In the genomic region with DNA sequence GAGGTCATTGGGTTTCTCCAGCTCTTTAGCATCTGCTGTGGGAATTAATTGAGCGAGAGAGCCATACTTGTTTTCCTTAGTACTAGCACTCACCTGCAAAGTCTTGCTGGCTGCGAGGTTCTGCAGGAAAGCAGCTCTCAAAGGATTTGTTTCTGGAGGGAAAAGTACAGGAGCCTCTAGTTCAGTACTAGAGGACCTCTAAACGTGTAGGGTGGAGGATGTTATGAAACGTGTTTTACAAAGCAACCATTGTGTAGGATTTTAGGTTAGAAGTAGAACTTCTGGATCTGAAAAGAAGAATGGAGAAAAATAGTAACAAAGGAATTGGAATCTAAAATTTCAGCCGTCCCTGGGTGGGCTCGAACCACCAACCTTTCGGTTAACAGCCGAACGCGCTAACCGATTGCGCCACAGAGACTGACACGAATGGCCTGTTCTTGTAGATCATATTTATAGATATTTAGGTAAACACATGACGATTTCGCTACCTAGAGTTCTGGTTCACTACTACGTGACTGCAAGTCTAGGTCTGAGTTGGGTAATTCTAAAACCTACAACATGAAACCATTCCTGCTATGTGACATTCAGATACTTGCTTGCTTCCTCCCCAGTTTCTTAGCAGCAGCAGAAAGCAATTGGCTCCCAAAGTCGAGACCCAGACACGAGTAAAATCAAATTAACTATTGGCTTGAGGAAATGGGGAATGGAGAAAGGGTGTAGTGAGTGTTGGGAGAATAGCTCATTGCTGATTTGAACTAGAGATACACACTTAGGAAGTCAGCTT, we compare ENCODE assay signal across 8 cellular contexts.
A peak's percentile ranks its signal among the peaks of the same experiment; 100 is the strongest.
DNase-seq lines count a peak whose midpoint lies in the region; ATAC-seq and TF ChIP-seq lines count a peak whose summit lies in the region.

No MANE protein-coding gene starts in this region.

- intact Hi-C loops in activated T-helper 2 cell treated with anti-CD3 and anti-CD28 coated beads, Interferon-gamma antibody, Interleukin-2, Interleukin-4, amounts not matched to agents 10 μg/mL and 5 μg/mL and 100 μg/mL, durations not matched to agents 14 hours and 24 hours and 36 hours (cut with micrococcal nuclease) = no loop called here
- intact Hi-C loops in left lung (cut with DNase I) = no loop called here
- intact Hi-C loops in left colon (cut with DNase I, micrococcal nuclease) = no loop called here

- no peaks in the 10 kb centered on the region for H3K4me1 ChIP-seq in ACC112 (ENCODE audit: control insufficient read depth, insufficient read depth, low read length, unreplicated experiment)
- H3K4me1 ChIP-seq in left lung = no peaks in the 10 kb centered on the region

- H3K36me3 ChIP-seq in ACC112 (ENCODE audit: insufficient read depth, low read length) (no peaks in the 10 kb centered on the region), left lung (no peaks in the 10 kb centered on the region)

- H2AFZ ChIP-seq in ACC112 (ENCODE audit: low read length, unreplicated experiment) = no peak overlapping the region

- H3K4me3 ChIP-seq in ACC112 (ENCODE audit: low read depth, low read length) = peak overlapping the region; percentile 35
- no peak overlapping the region for H3K4me3 ChIP-seq in left lung

- no peaks in the 10 kb centered on the region for H3K9me3 ChIP-seq in left lung

- H3K36me3 Mint-ChIP-seq in activated T-helper 2 cell treated with anti-CD3 and anti-CD28 coated beads, Interferon-gamma antibody, Interleukin-2, Interleukin-4, amounts not matched to agents 10 μg/mL and 5 μg/mL and 100 μg/mL, durations not matched to agents 14 hours and 24 hours and 36 hours (ENCODE audit: low read depth) = no peaks in the 10 kb centered on the region

- H3K27ac ChIP-seq in ACC112 (ENCODE audit: low read depth, low read length) (no peak overlapping the region), left lung (no peak overlapping the region)

- H3K4me1 Mint-ChIP-seq in activated T-helper 2 cell treated with anti-CD3 and anti-CD28 coated beads, Interferon-gamma antibody, Interleukin-2, Interleukin-4, amounts not matched to agents 10 μg/mL and 5 μg/mL and 100 μg/mL, durations not matched to agents 14 hours and 24 hours and 36 hours (ENCODE audit: low read depth) = peaks cover 9% of the 10 kb centered on the region

- no peaks in the 10 kb centered on the region for H3K79me2 ChIP-seq in ACC112 (ENCODE audit: control insufficient read depth, insufficient read depth, low read length, unreplicated experiment)

- H3K27me3 Mint-ChIP-seq in activated T-helper 2 cell treated with anti-CD3 and anti-CD28 coated beads, Interferon-gamma antibody, Interleukin-2, Interleukin-4, amounts not matched to agents 10 μg/mL and 5 μg/mL and 100 μg/mL, durations not matched to agents 14 hours and 24 hours and 36 hours (ENCODE audit: low read depth) = peaks cover 48% of the 10 kb centered on the region

- ATAC-seq in HG02973 (IDR thresholded peaks at IDR 0.05; ENCODE audit: unreplicated experiment) (peak; percentile 73), left lung (peak; percentile 56), GM21447 (IDR thresholded peaks at IDR 0.05; ENCODE audit: unreplicated experiment) (no peak), HG02840 (IDR thresholded peaks at IDR 0.05; ENCODE audit: low FRiP score, unreplicated experiment) (no peak), left colon (no peak)

- peak overlapping the region; percentile 14 for H3K4me3 Mint-ChIP-seq in activated T-helper 2 cell treated with anti-CD3 and anti-CD28 coated beads, Interferon-gamma antibody, Interleukin-2, Interleukin-4, amounts not matched to agents 10 μg/mL and 5 μg/mL and 100 μg/mL, durations not matched to agents 14 hours and 24 hours and 36 hours (ENCODE audit: low read depth)

- DNase-seq in activated T-helper 2 cell treated with anti-CD3 and anti-CD28 coated beads, Interferon-gamma antibody, Interleukin-2, Interleukin-4, amounts not matched to agents 10 μg/mL and 5 μg/mL and 100 μg/mL, durations not matched to agents 14 hours and 24 hours and 36 hours (ENCODE audit: low spot score) = peak; percentile 19
- no peak for DNase-seq in left lung
- DNase-seq in left colon = no peak
- no peak for DNase-seq in NCI-H2227 treated with DMSO at 0.1 percent for 48 hours (lab: John Stamatoyannopoulos, UW)

- no peak overlapping the region for H3K27ac Mint-ChIP-seq in activated T-helper 2 cell treated with anti-CD3 and anti-CD28 coated beads, Interferon-gamma antibody, Interleukin-2, Interleukin-4, amounts not matched to agents 10 μg/mL and 5 μg/mL and 100 μg/mL, durations not matched to agents 14 hours and 24 hours and 36 hours

- H3K9me3 Mint-ChIP-seq in activated T-helper 2 cell treated with anti-CD3 and anti-CD28 coated beads, Interferon-gamma antibody, Interleukin-2, Interleukin-4, amounts not matched to agents 10 μg/mL and 5 μg/mL and 100 μg/mL, durations not matched to agents 14 hours and 24 hours and 36 hours = no peaks in the 10 kb centered on the region

- TF ChIP-seq CTCF in left lung (IDR thresholded peaks at IDR 0.05) = no peak

- H3K27me3 ChIP-seq in ACC112 (ENCODE audit: insufficient read depth, low read length) (peaks cover 38% of the 10 kb centered on the region), left lung (peaks cover 8 to 48% of the 10 kb centered on the region in 2 donors)

Comparison
In these comparisons a context has a peak if more than half of its experiments do, and no peak if none do; other contexts are left out.
1. ATAC-seq: peak in HG02973 (single experiment) and left lung (single experiment); none in GM21447 (single experiment), HG02840 (single experiment) and left colon (single experiment).